In the genomic region with DNA sequence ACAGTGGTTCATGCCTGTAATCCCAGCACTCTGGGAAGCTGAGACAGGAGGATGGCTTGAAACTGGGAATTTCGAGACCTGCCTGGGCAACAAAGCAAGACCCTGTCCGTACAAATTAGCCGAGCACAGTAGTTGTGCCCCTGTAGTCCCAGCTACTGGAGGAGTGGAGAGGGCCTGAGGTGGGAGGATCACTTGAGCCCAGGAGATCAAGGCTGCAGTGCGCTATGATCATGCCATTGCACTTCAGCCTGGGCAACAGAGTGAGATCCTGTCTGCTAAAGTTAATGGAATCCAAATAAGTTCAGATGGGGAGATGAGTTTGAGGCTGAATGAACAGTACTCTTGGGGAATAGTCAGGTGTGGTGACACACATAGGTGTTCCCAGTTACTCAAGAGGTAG, we compare ENCODE assay signal across 1 cellular context.
TF ChIP-seq lines count a peak whose summit lies in the region.

No MANE protein-coding gene starts in this region.

TF ChIP-seq in GM23338, 12 proteins besides CTCF, POLR2A, EP300 and RAD21:
- TF ChIP-seq, protein P1, sequence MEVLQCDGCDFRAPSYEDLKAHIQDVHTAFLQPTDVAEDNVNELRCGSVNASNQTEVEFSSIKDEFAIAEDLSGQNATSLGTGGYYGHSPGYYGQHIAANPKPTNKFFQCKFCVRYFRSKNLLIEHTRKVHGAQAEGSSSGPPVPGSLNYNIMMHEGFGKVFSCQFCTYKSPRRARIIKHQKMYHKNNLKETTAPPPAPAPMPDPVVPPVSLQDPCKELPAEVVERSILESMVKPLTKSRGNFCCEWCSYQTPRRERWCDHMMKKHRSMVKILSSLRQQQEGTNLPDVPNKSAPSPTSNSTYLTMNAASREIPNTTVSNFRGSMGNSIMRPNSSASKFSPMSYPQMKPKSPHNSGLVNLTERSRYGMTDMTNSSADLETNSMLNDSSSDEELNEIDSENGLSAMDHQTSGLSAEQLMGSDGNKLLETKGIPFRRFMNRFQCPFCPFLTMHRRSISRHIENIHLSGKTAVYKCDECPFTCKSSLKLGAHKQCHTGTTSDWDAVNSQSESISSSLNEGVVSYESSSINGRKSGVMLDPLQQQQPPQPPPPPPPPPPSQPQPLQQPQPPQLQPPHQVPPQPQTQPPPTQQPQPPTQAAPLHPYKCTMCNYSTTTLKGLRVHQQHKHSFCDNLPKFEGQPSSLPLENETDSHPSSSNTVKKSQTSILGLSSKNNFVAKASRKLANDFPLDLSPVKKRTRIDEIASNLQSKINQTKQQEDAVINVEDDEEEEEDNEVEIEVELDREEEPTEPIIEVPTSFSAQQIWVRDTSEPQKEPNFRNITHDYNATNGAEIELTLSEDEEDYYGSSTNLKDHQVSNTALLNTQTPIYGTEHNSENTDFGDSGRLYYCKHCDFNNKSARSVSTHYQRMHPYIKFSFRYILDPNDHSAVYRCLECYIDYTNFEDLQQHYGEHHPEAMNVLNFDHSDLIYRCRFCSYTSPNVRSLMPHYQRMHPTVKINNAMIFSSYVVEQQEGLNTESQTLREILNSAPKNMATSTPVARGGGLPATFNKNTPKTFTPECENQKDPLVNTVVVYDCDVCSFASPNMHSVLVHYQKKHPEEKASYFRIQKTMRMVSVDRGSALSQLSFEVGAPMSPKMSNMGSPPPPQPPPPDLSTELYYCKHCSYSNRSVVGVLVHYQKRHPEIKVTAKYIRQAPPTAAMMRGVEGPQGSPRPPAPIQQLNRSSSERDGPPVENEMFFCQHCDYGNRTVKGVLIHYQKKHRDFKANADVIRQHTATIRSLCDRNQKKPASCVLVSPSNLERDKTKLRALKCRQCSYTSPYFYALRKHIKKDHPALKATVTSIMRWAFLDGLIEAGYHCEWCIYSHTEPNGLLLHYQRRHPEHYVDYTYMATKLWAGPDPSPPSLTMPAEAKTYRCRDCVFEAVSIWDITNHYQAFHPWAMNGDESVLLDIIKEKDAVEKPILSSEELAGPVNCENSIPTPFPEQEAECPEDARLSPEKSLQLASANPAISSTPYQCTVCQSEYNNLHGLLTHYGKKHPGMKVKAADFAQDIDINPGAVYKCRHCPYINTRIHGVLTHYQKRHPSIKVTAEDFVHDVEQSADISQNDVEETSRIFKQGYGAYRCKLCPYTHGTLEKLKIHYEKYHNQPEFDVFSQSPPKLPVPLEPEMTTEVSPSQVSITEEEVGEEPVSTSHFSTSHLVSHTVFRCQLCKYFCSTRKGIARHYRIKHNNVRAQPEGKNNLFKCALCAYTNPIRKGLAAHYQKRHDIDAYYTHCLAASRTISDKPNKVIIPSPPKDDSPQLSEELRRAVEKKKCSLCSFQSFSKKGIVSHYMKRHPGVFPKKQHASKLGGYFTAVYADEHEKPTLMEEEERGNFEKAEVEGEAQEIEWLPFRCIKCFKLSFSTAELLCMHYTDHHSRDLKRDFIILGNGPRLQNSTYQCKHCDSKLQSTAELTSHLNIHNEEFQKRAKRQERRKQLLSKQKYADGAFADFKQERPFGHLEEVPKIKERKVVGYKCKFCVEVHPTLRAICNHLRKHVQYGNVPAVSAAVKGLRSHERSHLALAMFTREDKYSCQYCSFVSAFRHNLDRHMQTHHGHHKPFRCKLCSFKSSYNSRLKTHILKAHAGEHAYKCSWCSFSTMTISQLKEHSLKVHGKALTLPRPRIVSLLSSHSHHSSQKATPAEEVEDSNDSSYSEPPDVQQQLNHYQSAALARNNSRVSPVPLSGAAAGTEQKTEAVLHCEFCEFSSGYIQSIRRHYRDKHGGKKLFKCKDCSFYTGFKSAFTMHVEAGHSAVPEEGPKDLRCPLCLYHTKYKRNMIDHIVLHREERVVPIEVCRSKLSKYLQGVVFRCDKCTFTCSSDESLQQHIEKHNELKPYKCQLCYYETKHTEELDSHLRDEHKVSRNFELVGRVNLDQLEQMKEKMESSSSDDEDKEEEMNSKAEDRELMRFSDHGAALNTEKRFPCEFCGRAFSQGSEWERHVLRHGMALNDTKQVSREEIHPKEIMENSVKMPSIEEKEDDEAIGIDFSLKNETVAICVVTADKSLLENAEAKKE (CRISPR knock-in tag; IDR thresholded peaks at IDR 0.05) = no peak
- TF ChIP-seq STAT1 (IDR thresholded peaks at IDR 0.05; ENCODE audit: unreplicated experiment) = no peak
